ENCODE assay signal across 15 cellular contexts in the genomic region with DNA sequence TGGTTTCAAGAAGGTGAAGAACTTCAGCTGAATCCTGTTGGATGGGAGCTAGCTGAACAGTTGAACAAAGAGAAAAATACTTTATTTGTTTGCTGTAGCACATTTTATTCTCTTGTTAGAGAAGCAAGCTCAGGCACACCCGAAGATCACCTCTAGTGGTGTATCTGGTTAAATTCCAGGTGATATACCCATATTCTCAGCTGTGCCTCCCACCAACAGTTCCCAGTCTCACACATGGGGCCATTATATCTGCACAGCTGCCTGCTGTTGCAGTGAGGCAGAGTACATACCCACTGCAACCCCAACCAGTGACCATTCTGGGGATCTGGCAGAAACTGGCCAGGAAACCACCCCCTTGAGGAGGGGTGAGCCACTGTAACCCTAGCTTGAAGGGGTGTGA. TPM values are rescaled to one million over a fixed set of nuclear protein-coding genes. Genes with fewer than 3 reads are reported as not detected.
A peak's percentile ranks its signal among the peaks of the same experiment; 100 is the strongest.
DNase-seq lines count a peak whose midpoint lies in the region; ATAC-seq and TF ChIP-seq lines count a peak whose summit lies in the region.
"Had no signal": no experiment of that assay in that cellular context is flagged by ENCODE, and none has a peak within 500 bp of the region (broad histone marks: within the 10 kb centered on the region; RNA-seq: fewer than 3 reads in every experiment).

No MANE protein-coding gene starts in this region.

- H2AK5ac ChIP-seq in neuronal stem cell (ENCODE audit: low read depth, low read length), result peak overlapping the region; percentile 63

- H4K20me1 ChIP-seq in GM23338 (replicated peaks; ENCODE audit: insufficient read depth), result peaks cover 61% of the 10 kb centered on the region
- peaks cover 68% of the 10 kb centered on the region for H4K20me1 ChIP-seq in Loucy (ENCODE audit: insufficient read depth, low read length, poor library complexity, severe bottlenecking)

- no peak overlapping the region for H2BK5ac ChIP-seq in neuronal stem cell (ENCODE audit: low read length)

- peak; percentile 8 for DNase-seq in GM23338 (ENCODE audit: low spot score)
- no peak for DNase-seq in neuronal stem cell (ENCODE audit: low spot score)
- DNase-seq in NCI-H128 (lab: John Stamatoyannopoulos, UW; ENCODE audit: unreplicated experiment), result no peak
- DNase-seq in H4 (ENCODE audit: low spot score), result no peak
- DNase-seq in NCI-H1436 (lab: John Stamatoyannopoulos, UW), result no peak
- DNase-seq: C1 segment of cervical spinal cord, HFFc6, NCI-H1105 treated with DMSO at 0.1 percent for 48 hours, NCI-H2029, NCI-H2171 treated with DMSO at 0.1 percent for 48 hours, NCI-H774, SHP77 treated with DMSO at 0.1 percent for 48 hours had no signal

- no peak overlapping the region for H3K4ac ChIP-seq in neuronal stem cell (ENCODE audit: low read length)

- H3K18ac ChIP-seq in neuronal stem cell (ENCODE audit: low read length), result no peak overlapping the region

- H3K27ac Mint-ChIP-seq in GM23338, result no peak overlapping the region
- peak overlapping the region; percentile 1 for H3K27ac Mint-ChIP-seq in dendritic cell treated with granulocyte-macrophage colony-stimulating factor and Interleukin-4, amounts not matched to agents 40 ng/mL and 50 ng/mL, for 4 days
- H3K27ac Mint-ChIP-seq: HFFc6 had no signal

- peaks cover 23% of the 10 kb centered on the region for H3K36me3 Mint-ChIP-seq in GM23338 (ENCODE audit: low read depth)
- peaks cover 49% of the 10 kb centered on the region for H3K36me3 Mint-ChIP-seq in dendritic cell treated with granulocyte-macrophage colony-stimulating factor and Interleukin-4, amounts not matched to agents 40 ng/mL and 50 ng/mL, for 4 days (ENCODE audit: low read depth)

- H3K4me1 ChIP-seq in GM23338 (ENCODE audit: insufficient read depth), result no peaks in the 10 kb centered on the region
- peaks cover 59% of the 10 kb centered on the region for H3K4me1 ChIP-seq in Loucy (ENCODE audit: insufficient read depth, low read length, poor library complexity, severe bottlenecking)
- no peaks in the 10 kb centered on the region for H3K4me1 ChIP-seq in neuronal stem cell (ENCODE audit: control insufficient read depth in 2 of 2, insufficient read depth in 1 of 2, low read depth in 1 of 2, low read length in 2 of 2)

- 0 out of 4 replicates have a peak, but pooled peaks of 1 of the 2 experiments have one; percentile 12 for TF ChIP-seq CTCF in GM23338 (conservative IDR thresholded peaks at IDR 0.05; ENCODE audit: low read depth in 2 of 2)
- TF ChIP-seq CTCF in Loucy (conservative IDR thresholded peaks at IDR 0.05; ENCODE audit: low read length), result peak; percentile 30

- H3F3A ChIP-seq in GM23338 (replicated peaks; ENCODE audit: low read depth) (no peaks in the 10 kb centered on the region), Loucy (ENCODE audit: low read depth) (no peaks in the 10 kb centered on the region)

- H3K79me1 ChIP-seq in neuronal stem cell (ENCODE audit: low read depth, low read length), result peaks cover 3% of the 10 kb centered on the region

- no peak overlapping the region for H2BK120ac ChIP-seq in neuronal stem cell (ENCODE audit: low read depth, low read length)

- no peak overlapping the region for H4K91ac ChIP-seq in neuronal stem cell (ENCODE audit: low read depth, low read length, poor library complexity)

- ATAC-seq in GM23338, result peak; percentile 27; the same call in 1 of the 3 replicates

- no peaks in the 10 kb centered on the region for H3K9me3 Mint-ChIP-seq in GM23338
- H3K9me3 Mint-ChIP-seq in dendritic cell treated with granulocyte-macrophage colony-stimulating factor and Interleukin-4, amounts not matched to agents 40 ng/mL and 50 ng/mL, for 4 days, result no peaks in the 10 kb centered on the region
- H3K9me3 Mint-ChIP-seq: HFFc6 had no signal

- H3K9me3 ChIP-seq in Loucy (ENCODE audit: insufficient read depth, low read depth, low read length) (no peaks in the 10 kb centered on the region), neuronal stem cell (replicated peaks in 1 of 2; ENCODE audit: control insufficient read depth in 2 of 2, insufficient read depth in 1 of 2, low read depth in 1 of 2, low read length in 2 of 2) (peaks cover 3 to 8% of the 10 kb centered on the region in 2 donors)

- no peaks in the 10 kb centered on the region for H3K9me2 ChIP-seq in GM23338 (ENCODE audit: insufficient read depth)
- no peaks in the 10 kb centered on the region for H3K9me2 ChIP-seq in Loucy (replicated peaks; ENCODE audit: low read depth, low read length)

- H3K23ac ChIP-seq in neuronal stem cell (ENCODE audit: low read depth, low read length, poor library complexity), result no peak overlapping the region

- no peak overlapping the region for H4K8ac ChIP-seq in neuronal stem cell (ENCODE audit: low read depth, low read length)

- H3K79me2 ChIP-seq in GM23338 (replicated peaks; ENCODE audit: insufficient read depth) (peaks cover 92% of the 10 kb centered on the region), Loucy (ENCODE audit: insufficient read depth, low read length) (peaks cover 89% of the 10 kb centered on the region)

- peaks cover 14% of the 10 kb centered on the region; the same call in 1 of the 2 replicates for H3K36me3 ChIP-seq in GM23338 (ENCODE audit: insufficient read depth)
- peaks cover 43% of the 10 kb centered on the region; the same call in 1 of the 2 replicates for H3K36me3 ChIP-seq in Loucy (ENCODE audit: insufficient read depth, low read length)
- peaks cover 10 to 95% of the 10 kb centered on the region in 2 donors for H3K36me3 ChIP-seq in neuronal stem cell (replicated peaks in 1 of 2; ENCODE audit: control insufficient read depth in 2 of 2, insufficient read depth in 2 of 2, low read length in 2 of 2)

- H2BK15ac ChIP-seq in neuronal stem cell (ENCODE audit: low read length), result no peak overlapping the region

- H3K4me1 Mint-ChIP-seq in GM23338, result no peaks in the 10 kb centered on the region; the same call in 2 of the 3 replicates
- peaks cover 53% of the 10 kb centered on the region for H3K4me1 Mint-ChIP-seq in dendritic cell treated with granulocyte-macrophage colony-stimulating factor and Interleukin-4, amounts not matched to agents 40 ng/mL and 50 ng/mL, for 4 days (ENCODE audit: low read depth)

- H3K4me2 ChIP-seq in GM23338 (no peak overlapping the region), Loucy (ENCODE audit: low read depth, low read length, poor library complexity, severe bottlenecking) (peak overlapping the region; percentile 53), neuronal stem cell (ENCODE audit: insufficient read depth, low read length, poor library complexity, severe bottlenecking) (no peak overlapping the region)
- H3K4me2 ChIP-seq: KMS-11 had no signal

- no peaks in the 10 kb centered on the region for H3K27me3 Mint-ChIP-seq in GM23338 (ENCODE audit: insufficient read depth, low read depth, poor library complexity)
- no peaks in the 10 kb centered on the region for H3K27me3 Mint-ChIP-seq in dendritic cell treated with granulocyte-macrophage colony-stimulating factor and Interleukin-4, amounts not matched to agents 40 ng/mL and 50 ng/mL, for 4 days

- H2AFZ ChIP-seq in GM23338 (no peak overlapping the region), Loucy (ENCODE audit: low read length) (no peak overlapping the region), neuronal stem cell (ENCODE audit: low read length) (no peak overlapping the region)

- intact Hi-C loops in dendritic cell treated with granulocyte-macrophage colony-stimulating factor and Interleukin-4, amounts not matched to agents 40 ng/mL and 50 ng/mL, for 4 days (cut with micrococcal nuclease), result no loop called here

- H3K27me3 ChIP-seq in GM23338 (ENCODE audit: insufficient read depth), result no peaks in the 10 kb centered on the region
- no peaks in the 10 kb centered on the region for H3K27me3 ChIP-seq in Loucy (ENCODE audit: insufficient read depth, low read length, poor library complexity, severe bottlenecking)
- H3K27me3 ChIP-seq in neuronal stem cell (ENCODE audit: control insufficient read depth in 3 of 3, insufficient read depth in 3 of 3, low read depth in 1 of 3, low read length in 3 of 3), result no peaks in the 10 kb centered on the region

- H3K27ac ChIP-seq in GM23338 (ENCODE audit: low read depth) (no peak overlapping the region), neuronal stem cell (replicated peaks; ENCODE audit: low read length) (no peak overlapping the region)
- H3K27ac ChIP-seq: KMS-11 had no signal

- no peak overlapping the region for H2BK12ac ChIP-seq in neuronal stem cell (ENCODE audit: low read length)

- no peak overlapping the region for H3K4me3 ChIP-seq in GM23338
- H3K4me3 ChIP-seq in Loucy (ENCODE audit: low read length, poor library complexity, severe bottlenecking), result no peak overlapping the region
- H3K4me3 ChIP-seq in neuronal stem cell (ENCODE audit: low read length in 2 of 2), result no peak overlapping the region

- no peak overlapping the region for H3K4me3 Mint-ChIP-seq in GM23338
- H3K4me3 Mint-ChIP-seq in dendritic cell treated with granulocyte-macrophage colony-stimulating factor and Interleukin-4, amounts not matched to agents 40 ng/mL and 50 ng/mL, for 4 days, result no peak overlapping the region
- H3K4me3 Mint-ChIP-seq: HFFc6 had no signal

- no CpG with 5 or more reads among the region's 1 CpG for WGBS in neuronal stem cell (ENCODE audit: extremely low coverage in 2 of 2, insufficient read length in 2 of 2, insufficient replicate concordance in 1 of 2), 2 donors

- no peak overlapping the region for H3K14ac ChIP-seq in neuronal stem cell (ENCODE audit: low read length)

- H3K9ac ChIP-seq in Loucy (ENCODE audit: low read depth, low read length, poor library complexity, severe bottlenecking) (no peak overlapping the region), neuronal stem cell (ENCODE audit: low read depth, low read length, poor library complexity) (no peak overlapping the region)
- H3K9ac ChIP-seq: KMS-11 had no signal

TF ChIP-seq in GM23338, 12 proteins besides CTCF, POLR2A, EP300 and RAD21 (continues in another document):
- no peak for TF ChIP-seq CREB1 (CRISPR knock-in tag; IDR thresholded peaks at IDR 0.05; ENCODE audit: low read depth)

RNA-seq across cellular contexts. Expression of gene BTAF1, which starts 9.2 kb away (rescaled TPM):
- 47.3 and 55.7 TPM in 2 replicates for total RNA-seq in GM23338 (2014; rRNA removed; shearing (Covaris generic))
- 19.0 and 30.4 TPM in 2 replicates for polyA plus RNA-seq in GM23338 (2016; fragmentation: Nextera tagmentation; extraction: Ambion mirVana)
- polyA plus RNA-seq in neuronal stem cell (2013, experiment 1 of 2), result 34.9 TPM
- polyA plus RNA-seq in neuronal stem cell (2013, experiment 2 of 2), result 34.6 TPM
- 13.2 and 14.1 TPM in 2 replicates for total RNA-seq in H4 (2014; rRNA removed; shearing (Covaris generic))

RNA-seq across cellular contexts. Expression of gene FGFBP3, which starts 23.5 kb away (rescaled TPM):
- total RNA-seq in GM23338 (2014; rRNA removed; shearing (Covaris generic)), result 73.2 and 73.9 TPM in 2 replicates
- polyA plus RNA-seq in GM23338 (2016; fragmentation: Nextera tagmentation; extraction: Ambion mirVana), result 65.7 and 71.9 TPM in 2 replicates
- polyA plus RNA-seq in neuronal stem cell (2013, experiment 1 of 2), result 428 TPM
- 429 TPM for polyA plus RNA-seq in neuronal stem cell (2013, experiment 2 of 2)
- 0.21 and 0.45 TPM in 2 replicates for total RNA-seq in H4 (2014; rRNA removed; shearing (Covaris generic))

Comparison
In these comparisons a context has a peak if more than half of its experiments do, and no peak if none do; other contexts are left out.
1. RNA of gene FGFBP3, which starts 23.5 kb away (total RNA-seq): 73.2 to 73.9 TPM in GM23338; 0.21 to 0.45 TPM in H4; every median in the first group is over 10 times any median in the second.